21 cellular contexts compared by ENCODE assay signal in genomic region chr2:104864751-104865470, GRCh38. TPM values are rescaled to one million over a fixed set of nuclear protein-coding genes. Genes with fewer than 3 reads are reported as not detected.
A peak's percentile ranks its signal among the peaks of the same experiment; 100 is the strongest.
DNase-seq lines count a peak whose midpoint lies in the region; ATAC-seq, FAIRE-seq and TF ChIP-seq lines count a peak whose summit lies in the region.
"Had no signal": no experiment of that assay in that cellular context is flagged by ENCODE, and none has a peak within 500 bp of the region (broad histone marks: within the 10 kb centered on the region; RNA-seq: fewer than 3 reads in every experiment).

No MANE protein-coding gene starts in this region.

- no peak overlapping the region for H2AFZ ChIP-seq in neural progenitor cell (replicated peaks)
- H2AFZ ChIP-seq: GM23248 had no signal

- H3K4me1 ChIP-seq in kidney (ENCODE audit: control insufficient read depth in 1 of 2, insufficient read depth in 1 of 2, low read depth in 1 of 2, low read length in 2 of 2) (peaks cover 0 to 5% of the 10 kb centered on the region in 2 donors), neural progenitor cell (peaks cover 26% of the 10 kb centered on the region)
- H3K4me1 ChIP-seq: A549, BE2C had no signal

- TF ChIP-seq CTCF in kidney (IDR thresholded peaks at IDR 0.05; ENCODE audit: borderline replicate concordance, extremely low read depth, insufficient read depth) (no peak), neural progenitor cell (IDR thresholded peaks at IDR 0.05) (no peak)

- intact Hi-C loops in kidney (cut with DNase I), result no loop called here

- H3F3A ChIP-seq in neural progenitor cell (ENCODE audit: low read depth), result peaks cover 40% of the 10 kb centered on the region

- H3K27me3 Mint-ChIP-seq in neural progenitor cell (ENCODE audit: insufficient read depth, low read depth), result peaks cover 64% of the 10 kb centered on the region

- H3K79me2 ChIP-seq in neural progenitor cell (ENCODE audit: low read depth), result no peaks in the 10 kb centered on the region

- H3K4me3 ChIP-seq in kidney (ENCODE audit: low read length in 2 of 2) (peak overlapping the region in 1 of 2 donors; percentile 50), neural progenitor cell (no peak overlapping the region)
- H3K4me3 ChIP-seq: A549, GM23248, Peyer's patch had no signal

- H3K9ac ChIP-seq in kidney (ENCODE audit: low read length in 2 of 2) (peak overlapping the region in 1 of 2 donors; percentile 89), neural progenitor cell (no peak overlapping the region)
- H3K9ac ChIP-seq: GM23248 had no signal

- no peak overlapping the region for H3K4me2 ChIP-seq in neural progenitor cell
- H3K4me2 ChIP-seq: A549 had no signal

- H4K20me1 ChIP-seq in neural progenitor cell (ENCODE audit: low read depth), result peaks cover 99% of the 10 kb centered on the region

- peak overlapping the region; percentile 98 for H3K27ac ChIP-seq in caudate nucleus (ENCODE audit: low read depth, low read length)
- peak overlapping the region; percentile 89 to 94 for H3K27ac ChIP-seq in kidney (ENCODE audit: low read depth in 2 of 2, low read length in 2 of 2)
- no peak overlapping the region for H3K27ac ChIP-seq in neural progenitor cell
- H3K27ac ChIP-seq: A549, GM23248, Peyer's patch had no signal

- DNase-seq in caudate nucleus (lab: John Stamatoyannopoulos, UW) (no peak), kidney (no peak), neural progenitor cell (ENCODE audit: low spot score) (no peak), superior temporal gyrus (ENCODE audit: extremely low spot score) (peak; percentile 67), GM19238 (ENCODE audit: insufficient read length, low spot score) (no peak)
- DNase-seq: BE2C, EL, GF-D8, GM23248, Karpas-422, MV-4-11, NCI-H1417, NCI-H187, NCI-H446, NCI-H526, Peyer's patch had no signal

- no peaks in the 10 kb centered on the region for H3K9me3 ChIP-seq in kidney (ENCODE audit: control insufficient read depth in 1 of 2, low read length in 2 of 2)
- H3K9me3 ChIP-seq in neural progenitor cell (ENCODE audit: low read depth), result no peaks in the 10 kb centered on the region
- H3K9me3 ChIP-seq: A549, BE2C had no signal

- peaks cover 7% of the 10 kb centered on the region for H3K36me3 Mint-ChIP-seq in neural progenitor cell

- H3K27ac Mint-ChIP-seq in neural progenitor cell, result no peak overlapping the region

- no peak for ATAC-seq in HG02852 (IDR thresholded peaks at IDR 0.05; ENCODE audit: unreplicated experiment)
- ATAC-seq in GM18870 (IDR thresholded peaks at IDR 0.05; ENCODE audit: unreplicated experiment), result no peak
- no peak for ATAC-seq in GM21576 (IDR thresholded peaks at IDR 0.05; ENCODE audit: unreplicated experiment)
- ATAC-seq: A549 had no signal

- FAIRE-seq in kidney (lab: Jason Lieb, UNC), result no peak
- FAIRE-seq: A549 had no signal

- H3K4me3 Mint-ChIP-seq in neural progenitor cell, result peak overlapping the region; percentile 21

- peaks cover 76% of the 10 kb centered on the region for H3K4me1 Mint-ChIP-seq in neural progenitor cell

- peaks cover 100% of the 10 kb centered on the region for H3K27me3 ChIP-seq in neural progenitor cell

- no peaks in the 10 kb centered on the region for H3K9me3 Mint-ChIP-seq in neural progenitor cell

- H3K36me3 ChIP-seq in kidney (ENCODE audit: control insufficient read depth in 1 of 2, insufficient read depth in 2 of 2, low read length in 2 of 2), result no peaks in the 10 kb centered on the region
- H3K36me3 ChIP-seq in neural progenitor cell, result no peaks in the 10 kb centered on the region
- H3K36me3 ChIP-seq: BE2C, Peyer's patch had no signal

RNA-seq across cellular contexts. Expression of gene POU3F3, which starts 11.0 kb away (rescaled TPM):
- total RNA-seq in kidney (118 TPM), neural progenitor cell (ENCODE audit: low replicate concordance) (0.25 TPM in 1 of 2 replicates, not detected in the other)
- polyA plus RNA-seq in kidney (ENCODE audit: insufficient read depth, low read depth, low replicate concordance), result 31.4 TPM
- total RNA-seq: GM23248 had no signal
- polyA plus RNA-seq: GM23248, IgD-negative memory B cell had no signal

Comparison
In these comparisons a context has a peak if more than half of its experiments do, and no peak if none do; other contexts are left out.
1. RNA of gene POU3F3, which starts 11.0 kb away (total RNA-seq): 118 TPM in kidney (single experiment); 0.25 TPM in neural progenitor cell; every median in the first group is over 10 times any median in the second.